In genomic region chr5:15501057-15501791, GRCh38 we compare ENCODE assay signal across 8 cellular contexts. TPM values are rescaled to one million over a fixed set of nuclear protein-coding genes. Genes with fewer than 3 reads are reported as not detected.
A peak's percentile ranks its signal among the peaks of the same experiment; 100 is the strongest.
DNase-seq lines count a peak whose midpoint lies in the region; ATAC-seq lines count a peak whose summit lies in the region.

No MANE protein-coding gene starts in this region.

- H3K27ac Mint-ChIP-seq in activated CD4-positive, alpha-beta memory T cell treated with anti-CD3 and anti-CD28 coated beads for 36 hours = no peak overlapping the region

- H3K4me3 Mint-ChIP-seq in activated CD4-positive, alpha-beta memory T cell treated with anti-CD3 and anti-CD28 coated beads for 36 hours = no peak overlapping the region

- H3K4me3 ChIP-seq in stomach smooth muscle (ENCODE audit: low read length in 2 of 2) = peak overlapping the region; percentile 88 to 89

- peak; percentile 78 for ATAC-seq in HG03025 (IDR thresholded peaks at IDR 0.05; ENCODE audit: low FRiP score, unreplicated experiment)
- no peak for ATAC-seq in GM18873 (IDR thresholded peaks at IDR 0.05; ENCODE audit: low FRiP score, unreplicated experiment)

- H3K36me3 ChIP-seq in stomach smooth muscle (ENCODE audit: control insufficient read depth in 2 of 2, insufficient read depth in 2 of 2, low read length in 2 of 2) = no peaks in the 10 kb centered on the region

- H3K9ac ChIP-seq in stomach smooth muscle (ENCODE audit: low read length in 2 of 2) = peak overlapping the region; percentile 55 to 80

- no peaks in the 10 kb centered on the region for H3K36me3 Mint-ChIP-seq in activated CD4-positive, alpha-beta memory T cell treated with anti-CD3 and anti-CD28 coated beads for 36 hours

- H3K9me3 Mint-ChIP-seq in activated CD4-positive, alpha-beta memory T cell treated with anti-CD3 and anti-CD28 coated beads for 36 hours = no peaks in the 10 kb centered on the region

- H3K9me3 ChIP-seq in stomach smooth muscle (ENCODE audit: control insufficient read depth in 2 of 2, low read length in 2 of 2) = no peaks in the 10 kb centered on the region

- intact Hi-C loops in activated CD4-positive, alpha-beta memory T cell treated with anti-CD3 and anti-CD28 coated beads for 36 hours (cut with micrococcal nuclease) = no loop called here

- POLR2A ChIA-PET in activated CD4-positive, alpha-beta memory T cell treated with anti-CD3 and anti-CD28 coated beads for 36 hours (lab: Charles Lee) = no interaction called here

- H3K27me3 Mint-ChIP-seq in activated CD4-positive, alpha-beta memory T cell treated with anti-CD3 and anti-CD28 coated beads for 36 hours = peaks cover 25% of the 10 kb centered on the region

- H3K4me1 ChIP-seq in stomach smooth muscle (ENCODE audit: control insufficient read depth, insufficient read depth, low read length) = peaks cover 23% of the 10 kb centered on the region

- CTCF ChIA-PET in activated CD4-positive, alpha-beta memory T cell treated with anti-CD3 and anti-CD28 coated beads for 36 hours (lab: Charles Lee) = no interaction called here

- H3K27me3 ChIP-seq in stomach smooth muscle (ENCODE audit: control insufficient read depth in 1 of 2, insufficient read depth in 2 of 2, low read length in 2 of 2) = no peaks in the 10 kb centered on the region

- no peaks in the 10 kb centered on the region for H3K4me1 Mint-ChIP-seq in activated CD4-positive, alpha-beta memory T cell treated with anti-CD3 and anti-CD28 coated beads for 36 hours (ENCODE audit: low read depth)

- H3K27ac ChIP-seq in caudate nucleus (ENCODE audit: low read depth, low read length) = peak overlapping the region; percentile 14
- H3K27ac ChIP-seq in stomach smooth muscle (ENCODE audit: low read length) = peak overlapping the region; percentile 53

- peak in 39 of 61 donors; percentile 3 to 63 (median 21) for DNase-seq in caudate nucleus (lab: John Stamatoyannopoulos, UW)
- peak; percentile 83 for DNase-seq in kidney glomerular epithelial cell (lab: John Stamatoyannopoulos, UW)
- no peak for DNase-seq in NCI-H2081 (lab: John Stamatoyannopoulos, UW)
- DNase-seq in activated T-cell treated with anti-CD3 and anti-CD28 coated beads for 4 hours = no peak
- no peak for DNase-seq in activated CD4-positive, alpha-beta memory T cell treated with anti-CD3 and anti-CD28 coated beads for 36 hours

RNA-seq across cellular contexts. Expression of gene FBXL7, which starts 1.2 kb away (rescaled TPM):
- not detected for total RNA-seq in activated CD4-positive, alpha-beta memory T cell treated with anti-CD3 and anti-CD28 coated beads for 36 hours

Comparison
In these comparisons a context has a peak if more than half of its experiments do, and no peak if none do; other contexts are left out.
1. DNase-seq: peak in caudate nucleus (39 of 61) and kidney glomerular epithelial cell (single experiment); none in NCI-H2081 (0 of 2), activated T-cell treated with anti-CD3 and anti-CD28 coated beads for 4 hours (single experiment) and activated CD4-positive, alpha-beta memory T cell treated with anti-CD3 and anti-CD28 coated beads for 36 hours (single experiment).